Comparison of ENCODE assay signal across 1 cellular context in genomic region chr14:61860294-61860918, GRCh38.
TF ChIP-seq lines count a peak whose summit lies in the region.

No MANE protein-coding gene starts in this region.

TF ChIP-seq in H1, 55 proteins besides CTCF, POLR2A, EP300 and RAD21 (continued from another document):
- TF ChIP-seq KDM4A (IDR thresholded peaks at IDR 0.05; ENCODE audit: low read depth, low read length, severe bottlenecking): no peak
- TF ChIP-seq CBX5 (IDR thresholded peaks at IDR 0.05; ENCODE audit: low read depth, low read length): no peak
- TF ChIP-seq ATF2 (IDR thresholded peaks at IDR 0.05; ENCODE audit: low read length): no peak
- TF ChIP-seq RFX5 (IDR thresholded peaks at IDR 0.05; ENCODE audit: borderline replicate concordance, low read depth, low read length): no peak
- TF ChIP-seq FOSL1 (IDR thresholded peaks at IDR 0.05; ENCODE audit: insufficient read depth, low read depth, low read length): no peak
- no peak for TF ChIP-seq RXRA (IDR thresholded peaks at IDR 0.05; ENCODE audit: insufficient read depth, low read depth, low read length)
- no peak for TF ChIP-seq SUZ12 (IDR thresholded peaks at IDR 0.05; ENCODE audit: low read length)
- TF ChIP-seq ASH2L (IDR thresholded peaks at IDR 0.05; ENCODE audit: low read length): no peak
